In the genomic region with DNA sequence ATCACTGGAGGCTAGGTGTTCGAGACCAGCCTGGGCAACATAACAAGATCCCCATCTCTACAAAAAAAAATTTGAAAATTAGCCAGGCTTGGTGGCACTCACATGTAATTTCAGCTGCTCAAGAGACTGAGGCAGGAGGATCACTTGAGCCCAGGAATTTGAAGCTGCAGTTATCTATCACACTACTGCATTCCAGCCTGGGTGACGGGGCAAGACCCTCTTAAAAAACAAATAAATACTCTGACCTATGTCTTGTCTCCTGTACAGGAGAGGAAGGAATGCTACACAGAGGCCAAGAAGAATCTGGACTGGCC, we compare ENCODE assay signal across 2 cellular contexts.
TF ChIP-seq lines count a peak whose summit lies in the region.

No MANE protein-coding gene starts in this region.

TF ChIP-seq in HCT116, 20 proteins besides CTCF, POLR2A, EP300 and RAD21 (continued from another document):
- TF ChIP-seq, protein P1, sequence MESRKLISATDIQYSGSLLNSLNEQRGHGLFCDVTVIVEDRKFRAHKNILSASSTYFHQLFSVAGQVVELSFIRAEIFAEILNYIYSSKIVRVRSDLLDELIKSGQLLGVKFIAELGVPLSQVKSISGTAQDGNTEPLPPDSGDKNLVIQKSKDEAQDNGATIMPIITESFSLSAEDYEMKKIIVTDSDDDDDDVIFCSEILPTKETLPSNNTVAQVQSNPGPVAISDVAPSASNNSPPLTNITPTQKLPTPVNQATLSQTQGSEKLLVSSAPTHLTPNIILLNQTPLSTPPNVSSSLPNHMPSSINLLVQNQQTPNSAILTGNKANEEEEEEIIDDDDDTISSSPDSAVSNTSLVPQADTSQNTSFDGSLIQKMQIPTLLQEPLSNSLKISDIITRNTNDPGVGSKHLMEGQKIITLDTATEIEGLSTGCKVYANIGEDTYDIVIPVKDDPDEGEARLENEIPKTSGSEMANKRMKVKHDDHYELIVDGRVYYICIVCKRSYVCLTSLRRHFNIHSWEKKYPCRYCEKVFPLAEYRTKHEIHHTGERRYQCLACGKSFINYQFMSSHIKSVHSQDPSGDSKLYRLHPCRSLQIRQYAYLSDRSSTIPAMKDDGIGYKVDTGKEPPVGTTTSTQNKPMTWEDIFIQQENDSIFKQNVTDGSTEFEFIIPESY (IDR thresholded peaks at IDR 0.05; ENCODE audit: extremely low read depth, insufficient replicate concordance, low read length): no peak
- TF ChIP-seq SRF (IDR thresholded peaks at IDR 0.05; ENCODE audit: low read depth) (no peak), CBX3 (IDR thresholded peaks at IDR 0.05; ENCODE audit: low read depth) (no peak), SP1 (IDR thresholded peaks at IDR 0.05; ENCODE audit: low read depth) (no peak), EZH2 (IDR thresholded peaks at IDR 0.05) (no peak), ZNF274 (IDR thresholded peaks at IDR 0.05; ENCODE audit: low read depth, low read length) (no peak), ZFX (IDR thresholded peaks at IDR 0.05) (no peak), EZH2phosphoT487 (IDR thresholded peaks at IDR 0.05; ENCODE audit: borderline replicate concordance) (no peak), TCF7L2 (IDR thresholded peaks at IDR 0.05; ENCODE audit: borderline replicate concordance, extremely low read depth, insufficient read depth, insufficient read length) (no peak)
- TF ChIP-seq, protein P2, sequence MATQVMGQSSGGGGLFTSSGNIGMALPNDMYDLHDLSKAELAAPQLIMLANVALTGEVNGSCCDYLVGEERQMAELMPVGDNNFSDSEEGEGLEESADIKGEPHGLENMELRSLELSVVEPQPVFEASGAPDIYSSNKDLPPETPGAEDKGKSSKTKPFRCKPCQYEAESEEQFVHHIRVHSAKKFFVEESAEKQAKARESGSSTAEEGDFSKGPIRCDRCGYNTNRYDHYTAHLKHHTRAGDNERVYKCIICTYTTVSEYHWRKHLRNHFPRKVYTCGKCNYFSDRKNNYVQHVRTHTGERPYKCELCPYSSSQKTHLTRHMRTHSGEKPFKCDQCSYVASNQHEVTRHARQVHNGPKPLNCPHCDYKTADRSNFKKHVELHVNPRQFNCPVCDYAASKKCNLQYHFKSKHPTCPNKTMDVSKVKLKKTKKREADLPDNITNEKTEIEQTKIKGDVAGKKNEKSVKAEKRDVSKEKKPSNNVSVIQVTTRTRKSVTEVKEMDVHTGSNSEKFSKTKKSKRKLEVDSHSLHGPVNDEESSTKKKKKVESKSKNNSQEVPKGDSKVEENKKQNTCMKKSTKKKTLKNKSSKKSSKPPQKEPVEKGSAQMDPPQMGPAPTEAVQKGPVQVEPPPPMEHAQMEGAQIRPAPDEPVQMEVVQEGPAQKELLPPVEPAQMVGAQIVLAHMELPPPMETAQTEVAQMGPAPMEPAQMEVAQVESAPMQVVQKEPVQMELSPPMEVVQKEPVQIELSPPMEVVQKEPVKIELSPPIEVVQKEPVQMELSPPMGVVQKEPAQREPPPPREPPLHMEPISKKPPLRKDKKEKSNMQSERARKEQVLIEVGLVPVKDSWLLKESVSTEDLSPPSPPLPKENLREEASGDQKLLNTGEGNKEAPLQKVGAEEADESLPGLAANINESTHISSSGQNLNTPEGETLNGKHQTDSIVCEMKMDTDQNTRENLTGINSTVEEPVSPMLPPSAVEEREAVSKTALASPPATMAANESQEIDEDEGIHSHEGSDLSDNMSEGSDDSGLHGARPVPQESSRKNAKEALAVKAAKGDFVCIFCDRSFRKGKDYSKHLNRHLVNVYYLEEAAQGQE (IDR thresholded peaks at IDR 0.05; ENCODE audit: low read depth): no peak

TF ChIP-seq in SK-N-SH, 30 proteins besides CTCF, POLR2A, EP300 and RAD21:
- TF ChIP-seq, protein P2 (IDR thresholded peaks at IDR 0.05; ENCODE audit: low read depth, low read length): no peak
- no peak for TF ChIP-seq EZH2phosphoT487 (IDR thresholded peaks at IDR 0.05; ENCODE audit: borderline replicate concordance, low read depth)
- TF ChIP-seq MEF2A (IDR thresholded peaks at IDR 0.05; ENCODE audit: borderline replicate concordance, low read depth): no peak
- no peak for TF ChIP-seq SMC3 (IDR thresholded peaks at IDR 0.05; ENCODE audit: low read depth, low read length)
- TF ChIP-seq, protein P3, sequence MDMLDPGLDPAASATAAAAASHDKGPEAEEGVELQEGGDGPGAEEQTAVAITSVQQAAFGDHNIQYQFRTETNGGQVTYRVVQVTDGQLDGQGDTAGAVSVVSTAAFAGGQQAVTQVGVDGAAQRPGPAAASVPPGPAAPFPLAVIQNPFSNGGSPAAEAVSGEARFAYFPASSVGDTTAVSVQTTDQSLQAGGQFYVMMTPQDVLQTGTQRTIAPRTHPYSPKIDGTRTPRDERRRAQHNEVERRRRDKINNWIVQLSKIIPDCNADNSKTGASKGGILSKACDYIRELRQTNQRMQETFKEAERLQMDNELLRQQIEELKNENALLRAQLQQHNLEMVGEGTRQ (IDR thresholded peaks at IDR 0.05; ENCODE audit: borderline replicate concordance, low read depth, low read length): no peak
